Comparison of ENCODE assay signal across 25 cellular contexts in the genomic region with DNA sequence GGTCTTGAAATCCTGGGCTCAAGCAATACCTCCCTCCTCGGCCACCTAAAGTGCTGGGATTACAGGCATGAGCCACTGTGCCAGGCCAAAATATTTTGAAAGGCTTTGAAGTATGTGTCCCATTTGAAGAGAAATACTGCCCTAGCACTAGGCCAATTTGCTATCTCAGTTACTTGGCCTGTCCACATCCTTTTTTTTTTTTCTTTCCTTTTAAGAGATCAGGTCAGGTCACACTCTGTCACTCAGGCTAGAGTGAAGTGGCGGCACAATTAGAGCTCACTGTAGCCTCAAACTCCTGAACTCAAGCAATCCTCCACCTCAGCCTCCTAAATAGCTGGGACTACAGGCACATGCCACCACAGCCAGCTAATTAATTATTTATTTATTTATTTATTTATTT.
"Had no signal": no experiment of that assay in that cellular context is flagged by ENCODE, and none has a peak within 500 bp of the region (broad histone marks: within the 10 kb centered on the region; RNA-seq: fewer than 3 reads in every experiment).

No MANE protein-coding gene starts in this region.

- DNase-seq: activated CD4-positive, alpha-beta T cell treated with anti-CD3 and anti-CD28 coated beads for 48 hours; activated CD4-positive, alpha-beta T cell treated with anti-CD3 and anti-CD28 coated beads, Interleukin-2, amount 50 U/mL, for 48 hours; activated CD8-positive, alpha-beta memory T cell treated with anti-CD3 and anti-CD28 coated beads for 24 hours; activated effector memory CD4-positive, alpha-beta T cell treated with Interleukin-2 at 50 U/mL for 16 hours; activated naive CD4-positive, alpha-beta T cell treated with Interleukin-2 at 50 U/mL for 16 hours; anterior cingulate cortex; dorsolateral prefrontal cortex; effector memory CD8-positive, alpha-beta T cell; hypothalamus; mammary epithelial cell; naive thymus-derived CD4-positive, alpha-beta T cell; posterior cingulate gyrus; sigmoid colon; small intestine; stimulated activated CD4-positive, alpha-beta T cell treated with anti-CD3 and anti-CD28 coated beads, Interleukin-4, amount 100 ng/mL, for 24 hours; stimulated activated naive CD8-positive, alpha-beta T cell treated with anti-CD3 and anti-CD28 coated beads, Interleukin-15, amount 100 ng/mL, for 72 hours; substantia nigra; T-helper 2 cell; tibial artery; upper lobe of right lung; WERI-Rb-1 had no signal

- H3K27me3 ChIP-seq: dorsolateral prefrontal cortex, gastroesophageal sphincter, sigmoid colon, tibial artery, upper lobe of right lung had no signal

- H3K4me1 ChIP-seq: sigmoid colon, tibial artery, upper lobe of right lung had no signal

- H3K36me3 ChIP-seq: gastroesophageal sphincter, sigmoid colon, tibial artery, upper lobe of right lung had no signal

- H3K9me3 ChIP-seq: gastroesophageal sphincter, sigmoid colon, tibial artery, upper lobe of right lung had no signal

- H3K4me3 ChIP-seq: coronary artery, dorsolateral prefrontal cortex, gastroesophageal sphincter, sigmoid colon, tibial artery, upper lobe of right lung had no signal

- H3K27ac ChIP-seq: coronary artery, dorsolateral prefrontal cortex, gastroesophageal sphincter, sigmoid colon, tibial artery, upper lobe of right lung, WERI-Rb-1 had no signal

- ATAC-seq: activated CD4-positive, CD25-positive, alpha-beta regulatory T cell treated with anti-CD3 and anti-CD28 coated beads, Interleukin-2, amount 50 U/mL, for 24 hours; effector memory CD8-positive, alpha-beta T cell; gastroesophageal sphincter; naive thymus-derived CD4-positive, alpha-beta T cell; stimulated activated effector memory CD8-positive, alpha-beta T cell treated with anti-CD3 and anti-CD28 coated beads, Interleukin-12 subunit alpha, Interleukin-12 subunit beta, amount 100 ng/mL, for 72 hours; stimulated activated naive CD8-positive, alpha-beta T cell treated with anti-CD3 and anti-CD28 coated beads, Interleukin-15, amount 100 ng/mL, for 72 hours; upper lobe of right lung had no signal
